5 cellular contexts compared by ENCODE assay signal in the genomic region with DNA sequence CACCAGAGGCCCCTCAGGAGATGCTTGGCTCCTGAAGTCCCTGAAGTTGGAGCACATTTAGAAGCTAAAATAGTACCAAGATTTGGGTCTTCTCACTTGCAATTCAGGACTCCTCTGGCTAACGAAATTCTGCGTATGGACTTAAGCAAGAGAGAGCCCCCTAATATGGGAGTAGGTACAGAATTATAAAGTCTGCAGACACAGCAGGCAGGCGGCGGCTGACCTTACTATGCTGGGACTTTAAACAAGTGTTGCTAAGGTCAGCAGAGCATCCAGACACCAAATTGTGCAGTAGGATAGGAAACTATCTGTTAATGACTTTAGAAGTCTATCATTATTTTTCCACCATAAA.
"Had no signal": no experiment of that assay in that cellular context is flagged by ENCODE, and none has a peak within 500 bp of the region (broad histone marks: within the 10 kb centered on the region; RNA-seq: fewer than 3 reads in every experiment).

No MANE protein-coding gene starts in this region.

- H3K27me3 ChIP-seq: transverse colon had no signal

- H3K27ac Mint-ChIP-seq: T-helper 2 cell treated with Interferon-gamma antibody and Interleukin-4, amounts not matched to agents 5 μg/mL and 100 μg/mL, for 36 hours had no signal

- H3K27ac ChIP-seq: coronary artery, transverse colon had no signal

- H3K36me3 ChIP-seq: transverse colon had no signal

- H3K9me3 ChIP-seq: transverse colon had no signal

- H3K4me3 ChIP-seq: coronary artery, smooth muscle cell, transverse colon had no signal

- H3K9me3 Mint-ChIP-seq: activated T-cell treated with anti-CD3 and anti-CD28 coated beads, Interleukin-2, amount 50 U/mL, for 4 hours; T-helper 2 cell treated with Interferon-gamma antibody and Interleukin-4, amounts not matched to agents 5 μg/mL and 100 μg/mL, for 36 hours had no signal
